1 cellular context compared by ENCODE assay signal in genomic region chr6:38095054-38095453, GRCh38.
TF ChIP-seq lines count a peak whose summit lies in the region.

No MANE protein-coding gene starts in this region.

TF ChIP-seq in SK-N-SH, 30 proteins besides CTCF, POLR2A, EP300 and RAD21 (continued from another document):
- TF ChIP-seq FOXM1 (IDR thresholded peaks at IDR 0.05; ENCODE audit: low read depth) (no peak), USF1 (IDR thresholded peaks at IDR 0.05; ENCODE audit: borderline replicate concordance, low read depth) (no peak)
